Comparison of ENCODE assay signal across 12 cellular contexts in genomic region chr17:44607836-44608690, GRCh38. TPM values are rescaled to one million over a fixed set of nuclear protein-coding genes. Genes with fewer than 3 reads are reported as not detected.
A peak's percentile ranks its signal among the peaks of the same experiment; 100 is the strongest.
DNase-seq lines count a peak whose midpoint lies in the region; ATAC-seq and TF ChIP-seq lines count a peak whose summit lies in the region.
"Had no signal": no experiment of that assay in that cellular context is flagged by ENCODE, and none has a peak within 500 bp of the region (broad histone marks: within the 10 kb centered on the region; RNA-seq: fewer than 3 reads in every experiment).

No MANE protein-coding gene starts in this region.

- H3K79me2 ChIP-seq in SK-N-SH (ENCODE audit: insufficient read depth) = no peaks in the 10 kb centered on the region

- no peak overlapping the region for H3K9ac ChIP-seq in SK-N-SH
- H3K9ac ChIP-seq: KMS-11 had no signal

- TF ChIP-seq CTCF in AG09319 (IDR thresholded peaks at IDR 0.05; ENCODE audit: low read depth, low read length) (no peak), HFFc6 (IDR thresholded peaks at IDR 0.05) (no peak), SK-N-SH (IDR thresholded peaks at IDR 0.05) (no peak), tibial artery (IDR thresholded peaks at IDR 0.05) (no peak)

- H3K4me1 ChIP-seq in SK-N-SH (ENCODE audit: control insufficient read depth in 1 of 2, insufficient read depth in 2 of 2, low read depth in 1 of 2, low read length in 1 of 2) (peaks cover 20 to 30% of the 10 kb centered on the region in 2 experiments), tibial artery (peaks cover 0 to 13% (median 10%) of the 10 kb centered on the region in 4 donors)

- no peaks in the 10 kb centered on the region for H3K9me3 Mint-ChIP-seq in HFFc6
- H3K9me3 Mint-ChIP-seq in activated T-cell treated with anti-CD3 and anti-CD28 coated beads, Interleukin-2, amount 50 U/mL, for 24 hours = no peaks in the 10 kb centered on the region
- no peaks in the 10 kb centered on the region for H3K9me3 Mint-ChIP-seq in activated naive CD4-positive, alpha-beta T cell treated with anti-CD3 and anti-CD28 coated beads, Interleukin-2, amount 50 U/mL, for 72 hours
- H3K9me3 Mint-ChIP-seq: central memory CD8-positive, alpha-beta T cell; stimulated activated effector memory CD8-positive, alpha-beta T cell treated with anti-CD3 and anti-CD28 coated beads, Interleukin-12 subunit alpha, Interleukin-12 subunit beta, amount 100 ng/mL, for 72 hours had no signal

- peak overlapping the region; percentile 70 for H3K4me2 ChIP-seq in SK-N-SH
- H3K4me2 ChIP-seq: KMS-11 had no signal

- peak overlapping the region; percentile 74; the same call in 1 of the 2 replicates for H2AFZ ChIP-seq in SK-N-SH (ENCODE audit: low read depth)

- no peak overlapping the region for H3K4me3 Mint-ChIP-seq in HFFc6
- no peak overlapping the region for H3K4me3 Mint-ChIP-seq in activated T-cell treated with anti-CD3 and anti-CD28 coated beads, Interleukin-2, amount 50 U/mL, for 24 hours
- H3K4me3 Mint-ChIP-seq: central memory CD8-positive, alpha-beta T cell; stimulated activated effector memory CD8-positive, alpha-beta T cell treated with anti-CD3 and anti-CD28 coated beads, Interleukin-12 subunit alpha, Interleukin-12 subunit beta, amount 100 ng/mL, for 72 hours had no signal

- H3K27ac ChIP-seq in SK-N-SH (ENCODE audit: low read depth in 2 of 2, low read length in 1 of 2) = peak overlapping the region; percentile 69 to 93; a peak in 3 of 4 replicates
- no peak overlapping the region for H3K27ac ChIP-seq in tibial artery
- H3K27ac ChIP-seq: KMS-11, sigmoid colon had no signal

- DNase-seq in AG09319 (ENCODE audit: extremely low read depth, low read depth) = peak; percentile 56
- peak; percentile 20 for DNase-seq in HFFc6
- DNase-seq in SK-N-SH = peak; percentile 89
- peak; percentile 72 for DNase-seq in iPS-NIHi7 (ENCODE audit: extremely low spot score)
- no peak for DNase-seq in activated T-cell treated with anti-CD3 and anti-CD28 coated beads, Interleukin-2, amount 50 U/mL, for 24 hours
- no peak for DNase-seq in activated naive CD4-positive, alpha-beta T cell treated with anti-CD3 and anti-CD28 coated beads, Interleukin-2, amount 50 U/mL, for 72 hours (ENCODE audit: low spot score in 2 of 2)
- no peak for DNase-seq in tibial artery
- no peak for DNase-seq in NOMO-1 treated with DMSO at 0.1 percent for 48 hours (lab: John Stamatoyannopoulos, UW; ENCODE audit: unreplicated experiment)
- DNase-seq: sigmoid colon had no signal

- no peak for TF ChIP-seq RAD21 in SK-N-SH (IDR thresholded peaks at IDR 0.05; ENCODE audit: low read length)

- H3K9me2 ChIP-seq in SK-N-SH = no peaks in the 10 kb centered on the region

- no peak overlapping the region for H3K4me3 ChIP-seq in SK-N-SH (ENCODE audit: low read depth in 2 of 2, low read length in 1 of 2)
- no peak overlapping the region for H3K4me3 ChIP-seq in tibial artery
- H3K4me3 ChIP-seq: sigmoid colon had no signal

- H3K36me3 ChIP-seq in SK-N-SH (replicated peaks in 1 of 2; ENCODE audit: control insufficient read depth in 1 of 2, insufficient read depth in 2 of 2, low read length in 1 of 2) = no peaks in the 10 kb centered on the region
- H3K36me3 ChIP-seq in tibial artery = no peaks in the 10 kb centered on the region
- H3K36me3 ChIP-seq: sigmoid colon had no signal

- H3K27me3 ChIP-seq in SK-N-SH (ENCODE audit: insufficient read depth) (no peaks in the 10 kb centered on the region), tibial artery (no peaks in the 10 kb centered on the region)
- H3K27me3 ChIP-seq: sigmoid colon had no signal

- POLR2A ChIA-PET in SK-N-SH (lab: Yijun Ruan, JAX) = interaction anchor here (1.1 to 1.6 kb wide), 2 partner anchors 39 to 51 kb away, joined by 3 to 5 read pairs; partner anchors contain the start of gene FZD2

- H3F3A ChIP-seq in SK-N-SH (replicated peaks; ENCODE audit: insufficient read depth) = no peaks in the 10 kb centered on the region

- H3K27me3 Mint-ChIP-seq in HFFc6 (ENCODE audit: insufficient read depth) = no peaks in the 10 kb centered on the region
- H3K27me3 Mint-ChIP-seq in activated T-cell treated with anti-CD3 and anti-CD28 coated beads, Interleukin-2, amount 50 U/mL, for 24 hours = peaks cover 22% of the 10 kb centered on the region

- no peaks in the 10 kb centered on the region for H4K20me1 ChIP-seq in SK-N-SH (ENCODE audit: insufficient read depth)

- TF ChIP-seq EP300 in SK-N-SH (IDR thresholded peaks at IDR 0.05; ENCODE audit: borderline replicate concordance in 1 of 2, low read depth in 1 of 2, low read length in 1 of 2) = peak in 1 of 2 experiments; percentile 86; a peak in 1 of 4 replicates

- ATAC-seq in activated naive CD4-positive, alpha-beta T cell treated with anti-CD3 and anti-CD28 coated beads, Interleukin-2, amount 50 U/mL, for 72 hours = no peak

- 70% methylated on average over 1 of the region's 10 CpGs for WGBS in SK-N-SH (ENCODE audit: low lambda C conversion rate)

- H3K9me3 ChIP-seq in SK-N-SH (no peaks in the 10 kb centered on the region), tibial artery (no peaks in the 10 kb centered on the region)
- H3K9me3 ChIP-seq: sigmoid colon had no signal

- intact Hi-C loops in tibial artery (cut with DNase I; ENCODE audit: low total_unique reads) = no loop called here

- H3K27ac Mint-ChIP-seq in HFFc6 = no peak overlapping the region
- no peak overlapping the region for H3K27ac Mint-ChIP-seq in activated T-cell treated with anti-CD3 and anti-CD28 coated beads, Interleukin-2, amount 50 U/mL, for 24 hours
- no peak overlapping the region for H3K27ac Mint-ChIP-seq in activated naive CD4-positive, alpha-beta T cell treated with anti-CD3 and anti-CD28 coated beads, Interleukin-2, amount 50 U/mL, for 72 hours
- H3K27ac Mint-ChIP-seq: stimulated activated effector memory CD8-positive, alpha-beta T cell treated with anti-CD3 and anti-CD28 coated beads, Interleukin-12 subunit alpha, Interleukin-12 subunit beta, amount 100 ng/mL, for 72 hours had no signal

- peaks cover 37% of the 10 kb centered on the region for H3K4me1 Mint-ChIP-seq in HFFc6 (ENCODE audit: low read depth)
- H3K4me1 Mint-ChIP-seq in activated T-cell treated with anti-CD3 and anti-CD28 coated beads, Interleukin-2, amount 50 U/mL, for 24 hours (ENCODE audit: low read depth) = no peaks in the 10 kb centered on the region
- H3K4me1 Mint-ChIP-seq: central memory CD8-positive, alpha-beta T cell; stimulated activated effector memory CD8-positive, alpha-beta T cell treated with anti-CD3 and anti-CD28 coated beads, Interleukin-12 subunit alpha, Interleukin-12 subunit beta, amount 100 ng/mL, for 72 hours had no signal

- CTCF ChIA-PET in SK-N-SH (lab: Yijun Ruan, JAX) = interaction anchor here (0.8 to 3.6 kb wide), 5 partner anchors 23 to 75 kb away, joined by 3 to 14 read pairs (median 3); no protein-coding TSS in a partner anchor

- H3K36me3 Mint-ChIP-seq in HFFc6 (ENCODE audit: low read depth) = no peaks in the 10 kb centered on the region
- no peaks in the 10 kb centered on the region for H3K36me3 Mint-ChIP-seq in activated T-cell treated with anti-CD3 and anti-CD28 coated beads, Interleukin-2, amount 50 U/mL, for 24 hours (ENCODE audit: low read depth)
- no peaks in the 10 kb centered on the region for H3K36me3 Mint-ChIP-seq in activated naive CD4-positive, alpha-beta T cell treated with anti-CD3 and anti-CD28 coated beads, Interleukin-2, amount 50 U/mL, for 72 hours
- H3K36me3 Mint-ChIP-seq: stimulated activated effector memory CD8-positive, alpha-beta T cell treated with anti-CD3 and anti-CD28 coated beads, Interleukin-12 subunit alpha, Interleukin-12 subunit beta, amount 100 ng/mL, for 72 hours had no signal

TF ChIP-seq in SK-N-SH, 30 proteins besides CTCF, POLR2A, EP300 and RAD21 (continues in another document):
- TF ChIP-seq ZBTB33 (IDR thresholded peaks at IDR 0.05; ENCODE audit: borderline replicate concordance, low read depth) (no peak), MAX (IDR thresholded peaks at IDR 0.05; ENCODE audit: low read depth) (0 out of 2 replicates have a peak, but pooled peaks have one; percentile 41), CHD2 (IDR thresholded peaks at IDR 0.05; ENCODE audit: low read length, partially characterized antibody) (peak; percentile 91), GABPA (IDR thresholded peaks at IDR 0.05; ENCODE audit: low read depth) (no peak), TAF1 (IDR thresholded peaks at IDR 0.05; ENCODE audit: borderline replicate concordance, low read depth, low read length) (peak; percentile 24; the same call in 1 of the 2 replicates), YY1 (IDR thresholded peaks at IDR 0.05; ENCODE audit: low read depth) (no peak), GATA2 (CRISPR knock-in tag; IDR thresholded peaks at IDR 0.05) (no peak)

RNA-seq across cellular contexts. Expression of gene MEIOC, which starts 48.2 kb away (rescaled TPM):
- total RNA-seq in HFFc6 (2021; fragmentation: NEBNext Ultra II Directional; extraction: Animal tissue kit (Norgen Biotek cat#: 25700)) = under 1 TPM in 2 of 6 experiments, not detected in 4; 0.09 to 0.14 TPM
- 1.2 and 1.3 TPM in 2 replicates for polyA plus RNA-seq in SK-N-SH (2012; rRNA removed)
- 1.8 and 2.2 TPM in 2 replicates for polyA plus RNA-seq in SK-N-SH (2012; cell fraction: cytosol; rRNA removed)
- polyA plus RNA-seq in SK-N-SH (2012; cell fraction: nucleus; rRNA removed) = 1.3 and 1.6 TPM in 2 replicates
- total RNA-seq in activated naive CD4-positive, alpha-beta T cell treated with anti-CD3 and anti-CD28 coated beads, Interleukin-2, amount 50 U/mL, for 72 hours = under 1 TPM; 0.37 to 0.96 TPM

RNA-seq across cellular contexts. Expression of gene FZD2, which starts 50.8 kb away (rescaled TPM):
- 100 to 1,000 TPM in 1 of 6 experiments, 10 to 100 TPM in 5; 76.4 to 103 (median 92.8) TPM for total RNA-seq in HFFc6 (2021; fragmentation: NEBNext Ultra II Directional; extraction: Animal tissue kit (Norgen Biotek cat#: 25700))
- polyA plus RNA-seq in SK-N-SH (2012; rRNA removed) = 28.9 and 35.1 TPM in 2 replicates
- polyA plus RNA-seq in SK-N-SH (2012; cell fraction: cytosol; rRNA removed) = 12.4 and 23.5 TPM in 2 replicates
- polyA plus RNA-seq in SK-N-SH (2012; cell fraction: nucleus; rRNA removed) = 17.0 and 19.2 TPM in 2 replicates
- under 1 TPM in 1 of 2 donors, not detected in 1; 0.27 TPM for total RNA-seq in activated naive CD4-positive, alpha-beta T cell treated with anti-CD3 and anti-CD28 coated beads, Interleukin-2, amount 50 U/mL, for 72 hours

Comparison
In these comparisons a context has a peak if more than half of its experiments do, and no peak if none do; other contexts are left out.
1. DNase-seq: peak in AG09319 (single experiment), HFFc6 (single experiment), SK-N-SH (single experiment) and iPS-NIHi7 (single experiment); none in activated T-cell treated with anti-CD3 and anti-CD28 coated beads, Interleukin-2, amount 50 U/mL, for 24 hours (single experiment), activated naive CD4-positive, alpha-beta T cell treated with anti-CD3 and anti-CD28 coated beads, Interleukin-2, amount 50 U/mL, for 72 hours (0 of 2), tibial artery (0 of 2) and NOMO-1 treated with DMSO at 0.1 percent for 48 hours (single experiment).
2. H3K27ac ChIP-seq: peak in SK-N-SH (2 of 2); none in tibial artery (0 of 2).
3. RNA of gene FZD2, which starts 50.8 kb away (total RNA-seq): 76.4 to 103 TPM in HFFc6; 0.27 TPM in activated naive CD4-positive, alpha-beta T cell treated with anti-CD3 and anti-CD28 coated beads, Interleukin-2, amount 50 U/mL, for 72 hours; every median in the first group is over 10 times any median in the second.